26 cellular contexts compared by ENCODE assay signal in the genomic region with DNA sequence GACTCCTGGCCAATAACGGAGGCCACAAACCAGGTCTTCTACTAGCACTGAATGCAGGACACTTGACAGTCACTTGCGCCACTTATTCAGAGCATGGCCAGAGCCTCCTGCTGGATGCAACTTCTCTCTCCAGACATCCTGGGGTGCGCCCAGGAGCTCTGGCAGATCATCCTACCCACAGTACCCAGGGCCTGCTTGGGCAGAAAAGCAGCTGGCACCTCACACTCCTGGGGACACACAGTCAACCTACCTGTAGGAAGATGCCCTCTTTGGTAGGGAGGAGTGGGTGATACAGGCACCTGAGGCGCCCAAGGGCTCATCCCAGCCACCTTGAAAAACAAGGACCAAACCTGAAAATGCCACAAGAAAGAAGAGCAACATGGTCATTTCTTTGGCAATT. TPM values are rescaled to one million over a fixed set of nuclear protein-coding genes. Genes with fewer than 3 reads are reported as not detected.
"Had no signal": no experiment of that assay in that cellular context is flagged by ENCODE, and none has a peak within 500 bp of the region (broad histone marks: within the 10 kb centered on the region; RNA-seq: fewer than 3 reads in every experiment).

No MANE protein-coding gene starts in this region.

- H3K4me3 ChIP-seq: adrenal gland, body of pancreas, colonic mucosa had no signal

- H3K27me3 ChIP-seq: adrenal gland, body of pancreas, colonic mucosa had no signal

- H3K4me1 ChIP-seq: adrenal gland, body of pancreas, colonic mucosa had no signal

- DNase-seq: activated CD4-positive, alpha-beta memory T cell treated with anti-CD3 and anti-CD28 coated beads for 36 hours; activated CD4-positive, alpha-beta T cell treated with anti-CD3 and anti-CD28 coated beads for 36 hours; activated CD4-positive, alpha-beta T cell treated with anti-CD3 and anti-CD28 coated beads, Interleukin-2, amount 10 ng/mL, durations not matched to agents 24 days and 14 days; activated CD4-positive, CD25-positive, alpha-beta regulatory T cell; activated CD4-positive, CD25-positive, alpha-beta regulatory T cell treated with anti-CD3 and anti-CD28 coated beads, Interleukin-2, amount 50 U/mL, for 72 hours; activated CD8-positive, alpha-beta memory T cell treated with anti-CD3 and anti-CD28 coated beads, Interleukin-2, amount 10 ng/mL, durations not matched to agents 7 days and 5 days; activated CD8-positive, alpha-beta memory T cell treated with anti-CD3 and anti-CD28 coated beads, Interleukin-2, amount 50 U/mL, for 4 hours; activated CD8-positive, alpha-beta T cell treated with anti-CD3 and anti-CD28 coated beads, Interleukin-2, amount 10 ng/mL, durations not matched to agents 7 days and 5 days; activated effector memory CD4-positive, alpha-beta T cell treated with anti-CD3 and anti-CD28 coated beads, Interleukin-2, amount 50 U/mL, for 16 hours; activated naive CD4-positive, alpha-beta T cell treated with anti-CD3 and anti-CD28 coated beads for 36 hours; activated naive CD8-positive, alpha-beta T cell treated with anti-CD3 and anti-CD28 coated beads for 36 hours; activated naive CD8-positive, alpha-beta T cell treated with anti-CD3 and anti-CD28 coated beads, Interleukin-2, amount 50 U/mL, for 24 hours; activated T-cell treated with anti-CD3 and anti-CD28 coated beads, Interleukin-2, amount 50 U/mL, for 1 hour; activated T-cell treated with anti-CD3 and anti-CD28 coated beads, Interleukin-2, amount 50 U/mL, for 48 hours; adrenal gland; amygdala; aorta; body of pancreas; central memory CD4-positive, alpha-beta T cell; cerebellar nuclear complex; colonic mucosa; effector CD8-positive, alpha-beta T cell; foreskin fibroblast; T-helper 1 cell; T-helper 17 cell had no signal

- ATAC-seq: activated CD4-positive, alpha-beta T cell treated with anti-CD3 and anti-CD28 coated beads for 36 hours; activated CD8-positive, alpha-beta memory T cell treated with anti-CD3 and anti-CD28 coated beads, Interleukin-2, amount 10 ng/mL, durations not matched to agents 7 days and 5 days; activated CD8-positive, alpha-beta T cell treated with anti-CD3 and anti-CD28 coated beads, Interleukin-2, amount 10 ng/mL, durations not matched to agents 7 days and 5 days; activated naive CD8-positive, alpha-beta T cell treated with anti-CD3 and anti-CD28 coated beads, Interleukin-2, amount 50 U/mL, for 24 hours; body of pancreas; T-helper 17 cell had no signal

- H3K27ac ChIP-seq: adrenal gland, body of pancreas, colonic mucosa, epithelial cell of prostate had no signal

- H3K9me3 ChIP-seq: adrenal gland, body of pancreas, colonic mucosa had no signal

- H3K36me3 ChIP-seq: adrenal gland, colonic mucosa had no signal

RNA-seq across cellular contexts. Expression of a gene that starts 13.3 kb away (rescaled TPM):
- total RNA-seq: activated CD8-positive, alpha-beta T cell treated with anti-CD3 and anti-CD28 coated beads, Interleukin-2, amount 10 ng/mL, durations not matched to agents 7 days and 5 days; T-helper 17 cell had no signal
